12 cellular contexts compared by ENCODE assay signal in the genomic region with DNA sequence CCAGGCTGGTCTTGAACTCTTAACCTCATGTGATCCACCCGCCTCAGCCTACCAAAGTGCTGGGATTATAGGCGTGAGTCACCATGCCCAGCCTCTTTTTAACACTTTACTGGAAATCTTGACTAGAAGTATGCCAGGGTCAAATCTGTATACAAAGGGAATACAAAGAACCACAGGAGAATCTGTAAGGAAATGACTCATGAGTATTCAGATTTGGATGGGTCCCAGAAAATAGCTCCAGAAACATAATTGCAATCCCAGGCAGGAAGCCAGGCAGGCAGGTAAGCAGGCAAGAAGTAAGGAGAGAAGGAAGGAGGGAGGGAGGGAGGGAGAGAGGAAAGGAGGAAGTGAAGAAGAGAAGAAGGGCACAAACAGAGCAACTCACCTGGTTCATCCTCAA. TPM values are rescaled to one million over a fixed set of nuclear protein-coding genes. Genes with fewer than 3 reads are reported as not detected.
DNase-seq lines count a peak whose midpoint lies in the region; ATAC-seq and TF ChIP-seq lines count a peak whose summit lies in the region.
"Had no signal": no experiment of that assay in that cellular context is flagged by ENCODE, and none has a peak within 500 bp of the region (broad histone marks: within the 10 kb centered on the region; RNA-seq: fewer than 3 reads in every experiment).

No MANE protein-coding gene starts in this region.

- H3K4me1 Mint-ChIP-seq in stimulated activated naive CD8-positive, alpha-beta T cell treated with anti-CD3 and anti-CD28 coated beads, Interleukin-15, Interleukin-2, amounts not matched to agents 100 ng/mL and 50 ng/mL, for 24 hours (ENCODE audit: low read depth) = peaks cover 48% of the 10 kb centered on the region
- H3K4me1 Mint-ChIP-seq in effector memory CD8-positive, alpha-beta T cell (ENCODE audit: low read depth in 2 of 2) = peaks cover 10 to 13% of the 10 kb centered on the region in 2 donors

- no peaks in the 10 kb centered on the region for H3K9me3 Mint-ChIP-seq in stimulated activated naive CD8-positive, alpha-beta T cell treated with anti-CD3 and anti-CD28 coated beads, Interleukin-15, Interleukin-2, amounts not matched to agents 100 ng/mL and 50 ng/mL, for 24 hours
- H3K9me3 Mint-ChIP-seq in effector memory CD8-positive, alpha-beta T cell = no peaks in the 10 kb centered on the region

- no peak overlapping the region for H3K4me3 Mint-ChIP-seq in stimulated activated naive CD8-positive, alpha-beta T cell treated with anti-CD3 and anti-CD28 coated beads, Interleukin-15, Interleukin-2, amounts not matched to agents 100 ng/mL and 50 ng/mL, for 24 hours
- H3K4me3 Mint-ChIP-seq in effector memory CD8-positive, alpha-beta T cell = no peak overlapping the region
- H3K4me3 Mint-ChIP-seq: activated CD8-positive, alpha-beta memory T cell treated with anti-CD3 and anti-CD28 coated beads, Interleukin-2, amount 10 ng/mL, durations not matched to agents 7 days and 5 days had no signal

- no peak overlapping the region for H3K4me3 ChIP-seq in heart left ventricle
- H3K4me3 ChIP-seq: cardiac muscle cell, smooth muscle cell had no signal

- H3K4me1 ChIP-seq in foreskin keratinocyte = no peaks in the 10 kb centered on the region
- peaks cover 0 to 15% (median 0%) of the 10 kb centered on the region in 12 donors for H3K4me1 ChIP-seq in heart left ventricle

- peak overlapping the region; percentile 38 for H3K27ac Mint-ChIP-seq in stimulated activated naive CD8-positive, alpha-beta T cell treated with anti-CD3 and anti-CD28 coated beads, Interleukin-15, Interleukin-2, amounts not matched to agents 100 ng/mL and 50 ng/mL, for 24 hours
- H3K27ac Mint-ChIP-seq in effector memory CD8-positive, alpha-beta T cell = no peak overlapping the region
- H3K27ac Mint-ChIP-seq: activated CD8-positive, alpha-beta memory T cell treated with anti-CD3 and anti-CD28 coated beads, Interleukin-2, amount 10 ng/mL, durations not matched to agents 7 days and 5 days had no signal

- intact Hi-C loops in heart left ventricle (cut with DNase I) = no loop called here

- H3K9me3 ChIP-seq in heart left ventricle = no peaks in the 10 kb centered on the region

- H3K36me3 ChIP-seq in heart left ventricle = no peaks in the 10 kb centered on the region
- H3K36me3 ChIP-seq: cardiac muscle cell had no signal

- no peak for TF ChIP-seq POLR2A in heart left ventricle (IDR thresholded peaks at IDR 0.05)

- H3K27ac ChIP-seq in VCaP (peak overlapping the region; percentile 11; the same call in 1 of the 2 replicates), foreskin keratinocyte (no peak overlapping the region), heart left ventricle (no peak overlapping the region)
- H3K27ac ChIP-seq: cardiac muscle cell had no signal

- H3K27me3 ChIP-seq in foreskin keratinocyte (no peaks in the 10 kb centered on the region), heart left ventricle (peaks cover 0 to 3% (median 0%) of the 10 kb centered on the region in 9 donors)
- H3K27me3 ChIP-seq: cardiac muscle cell had no signal

- WGBS in heart left ventricle, 4 donors = 55 to 85% (median 63%) methylated on average over 2 of the region's 2 CpGs

- H3K27me3 Mint-ChIP-seq in stimulated activated naive CD8-positive, alpha-beta T cell treated with anti-CD3 and anti-CD28 coated beads, Interleukin-15, Interleukin-2, amounts not matched to agents 100 ng/mL and 50 ng/mL, for 24 hours = no peaks in the 10 kb centered on the region
- H3K27me3 Mint-ChIP-seq in effector memory CD8-positive, alpha-beta T cell = no peaks in the 10 kb centered on the region
- H3K27me3 Mint-ChIP-seq: activated CD8-positive, alpha-beta memory T cell treated with anti-CD3 and anti-CD28 coated beads, Interleukin-2, amount 10 ng/mL, durations not matched to agents 7 days and 5 days had no signal

- no peak for ATAC-seq in stimulated activated naive CD8-positive, alpha-beta T cell treated with anti-CD3 and anti-CD28 coated beads, Interleukin-15, Interleukin-2, amounts not matched to agents 100 U/mL and 50 U/mL, for 24 hours
- ATAC-seq in foreskin keratinocyte (peak; percentile 97), heart left ventricle (no peak), HG02884 (IDR thresholded peaks at IDR 0.05; ENCODE audit: unreplicated experiment) (no peak)
- ATAC-seq in effector memory CD8-positive, alpha-beta T cell (replicated peaks) = no peak
- ATAC-seq: activated CD8-positive, alpha-beta memory T cell treated with anti-CD3 and anti-CD28 coated beads, Interleukin-2, amount 10 ng/mL, durations not matched to agents 7 days and 5 days had no signal

- TF ChIP-seq CTCF in VCaP (conservative IDR thresholded peaks at IDR 0.05) = no peak
- TF ChIP-seq CTCF in foreskin keratinocyte (conservative IDR thresholded peaks at IDR 0.05) = no peak
- TF ChIP-seq CTCF in heart left ventricle (IDR thresholded peaks at IDR 0.05) = no peak

- H3K36me3 Mint-ChIP-seq in stimulated activated naive CD8-positive, alpha-beta T cell treated with anti-CD3 and anti-CD28 coated beads, Interleukin-15, Interleukin-2, amounts not matched to agents 100 ng/mL and 50 ng/mL, for 24 hours (ENCODE audit: low read depth) = no peaks in the 10 kb centered on the region
- H3K36me3 Mint-ChIP-seq in effector memory CD8-positive, alpha-beta T cell (ENCODE audit: insufficient read depth) = no peaks in the 10 kb centered on the region

- DNase-seq in stimulated activated naive CD8-positive, alpha-beta T cell treated with anti-CD3 and anti-CD28 coated beads, Interleukin-15, Interleukin-2, amounts not matched to agents 100 U/mL and 50 U/mL, for 24 hours = no peak
- DNase-seq in foreskin keratinocyte (peak; percentile 91 to 95), heart left ventricle (no peak), GF-D8 (lab: John Stamatoyannopoulos, UW) (no peak)
- DNase-seq in effector memory CD8-positive, alpha-beta T cell = no peak
- DNase-seq: activated CD8-positive, alpha-beta memory T cell treated with anti-CD3 and anti-CD28 coated beads, Interleukin-2, amount 10 ng/mL, durations not matched to agents 7 days and 5 days; NCI-H2171 had no signal

RNA-seq across cellular contexts. Expression of a gene that starts 22.8 kb away (rescaled TPM):
- total RNA-seq in foreskin keratinocyte (13.1 and 14.6 TPM in 2 replicates), heart left ventricle (1 to 10 TPM in 8 of 9 donors, under 1 TPM in 1; 0.31 to 9.4 (median 1.7) TPM)
- polyA plus RNA-seq in foreskin keratinocyte (3.6 and 4.6 TPM in 2 replicates), heart left ventricle (under 1 TPM; 0.57 to 0.97 TPM)

Comparison
In these comparisons a context has a peak if more than half of its experiments do, and no peak if none do; other contexts are left out.
1. DNase-seq: peak in foreskin keratinocyte (2 of 2); none in stimulated activated naive CD8-positive, alpha-beta T cell treated with anti-CD3 and anti-CD28 coated beads, Interleukin-15, Interleukin-2, amounts not matched to agents 100 U/mL and 50 U/mL, for 24 hours (single experiment), effector memory CD8-positive, alpha-beta T cell (0 of 3), heart left ventricle (0 of 5) and GF-D8 (single experiment).